In genomic region chr2:20178404-20179178, GRCh38 we compare ENCODE assay signal across 28 cellular contexts. TPM values are rescaled to one million over a fixed set of nuclear protein-coding genes. Genes with fewer than 3 reads are reported as not detected.
DNase-seq lines count a peak whose midpoint lies in the region; ATAC-seq, FAIRE-seq and TF ChIP-seq lines count a peak whose summit lies in the region.
"Had no signal": no experiment of that assay in that cellular context is flagged by ENCODE, and none has a peak within 500 bp of the region (broad histone marks: within the 10 kb centered on the region; RNA-seq: fewer than 3 reads in every experiment).

No MANE protein-coding gene starts in this region.

- H4K20me1 ChIP-seq in HepG2 (ENCODE audit: insufficient read depth, low read length) (no peaks in the 10 kb centered on the region), osteoblast (ENCODE audit: insufficient read depth, low read length) (no peaks in the 10 kb centered on the region)

- TF ChIP-seq POLR2A in breast epithelium (IDR thresholded peaks at IDR 0.05), result no peak
- TF ChIP-seq POLR2A in HepG2 (IDR thresholded peaks at IDR 0.05; ENCODE audit: insufficient read depth in 1 of 2, low read depth in 2 of 2, low read length in 2 of 2), result no peak
- no peak for TF ChIP-seq POLR2A in gastroesophageal sphincter (IDR thresholded peaks at IDR 0.05)

- no peaks in the 10 kb centered on the region for H3K4me1 ChIP-seq in breast epithelium
- peaks cover 67% of the 10 kb centered on the region for H3K4me1 ChIP-seq in HepG2 (ENCODE audit: insufficient read depth, low read length)
- H3K4me1 ChIP-seq in osteoblast (ENCODE audit: insufficient read depth, low read length), result peaks cover 3% of the 10 kb centered on the region
- no peaks in the 10 kb centered on the region for H3K4me1 ChIP-seq in urinary bladder (ENCODE audit: insufficient read depth)
- H3K4me1 ChIP-seq in gastroesophageal sphincter, result no peaks in the 10 kb centered on the region
- H3K4me1 ChIP-seq: psoas muscle, tibial nerve had no signal

- intact Hi-C loops in MCF 10A (cut with micrococcal nuclease), result loop anchor here (1.0 kb wide), 2 partner anchors 47 to 113 kb away; partner anchors contain the start of gene SDC1
- intact Hi-C loops in breast epithelium (cut with DNase I; ENCODE audit: low total_unique reads), result no loop called here
- intact Hi-C loops in HepG2 (cut with micrococcal nuclease; ENCODE audit: unreplicated experiment), result no loop called here

- H3K36me3 ChIP-seq in breast epithelium (no peaks in the 10 kb centered on the region), HepG2 (replicated peaks in 1 of 2; ENCODE audit: control insufficient read depth in 1 of 2, insufficient read depth in 2 of 2, low read length in 2 of 2) (no peaks in the 10 kb centered on the region), osteoblast (ENCODE audit: insufficient read depth, low read length) (no peaks in the 10 kb centered on the region), urinary bladder (ENCODE audit: insufficient read depth) (no peaks in the 10 kb centered on the region), gastroesophageal sphincter (no peaks in the 10 kb centered on the region)
- H3K36me3 ChIP-seq: tibial nerve had no signal

- H3K79me2 ChIP-seq in HepG2 (ENCODE audit: insufficient read depth, low read length) (no peaks in the 10 kb centered on the region), osteoblast (ENCODE audit: insufficient read depth, low read length) (no peaks in the 10 kb centered on the region)
- H3K79me2 ChIP-seq: hepatocyte had no signal

- H3K9me3 Mint-ChIP-seq in MCF 10A (ENCODE audit: unreplicated experiment), result no peaks in the 10 kb centered on the region
- H3K9me3 Mint-ChIP-seq: activated naive CD4-positive, alpha-beta T cell treated with anti-CD3 and anti-CD28 coated beads, Interleukin-2, amount 50 U/mL, for 24 hours; memory B cell; natural killer cell had no signal

- no TSS peak for BruUV-seq in MCF 10A (replicated peaks; lab: Mats Ljungman, UMichigan)
- no TSS peak for BruUV-seq in HepG2 (replicated peaks; lab: Mats Ljungman, UMichigan)

- no peak for TF ChIP-seq RAD21 in HepG2 (CRISPR knock-in tag; IDR thresholded peaks at IDR 0.05)

- ATAC-seq in HepG2 (no peak), gastroesophageal sphincter (no peak)
- ATAC-seq: natural killer cell; psoas muscle; stimulated activated naive CD8-positive, alpha-beta T cell treated with anti-CD3 and anti-CD28 coated beads, Interleukin-15, Interleukin-2, amounts not matched to agents 100 U/mL and 50 U/mL, for 24 hours had no signal

- FAIRE-seq in HepG2 (lab: Jason Lieb, UNC), result no peak
- FAIRE-seq: A204.1, GM12892 had no signal

- H3K27me3 ChIP-seq in breast epithelium (no peaks in the 10 kb centered on the region), HepG2 (ENCODE audit: control insufficient read depth in 1 of 2, insufficient read depth in 2 of 2, low read length in 2 of 2) (no peaks in the 10 kb centered on the region), osteoblast (ENCODE audit: insufficient read depth, low read length) (no peaks in the 10 kb centered on the region), gastroesophageal sphincter (no peaks in the 10 kb centered on the region)
- H3K27me3 ChIP-seq: dorsolateral prefrontal cortex, hepatocyte, tibial nerve had no signal

- no peaks in the 10 kb centered on the region for H3K27me3 Mint-ChIP-seq in MCF 10A (ENCODE audit: insufficient read depth, unreplicated experiment)
- H3K27me3 Mint-ChIP-seq: activated naive CD4-positive, alpha-beta T cell treated with anti-CD3 and anti-CD28 coated beads, Interleukin-2, amount 50 U/mL, for 24 hours had no signal

- POLR2A ChIA-PET in MCF 10A (lab: Yijun Ruan, JAX) (interaction anchor here (0.6 to 5.5 kb wide), 8 partner anchors 10 to 127 kb away, joined by 3 to 77 read pairs (median 8); partner anchors contain the start of genes LAPTM4A and SDC1), HepG2 (lab: Yijun Ruan, JAX) (interaction anchor here (1.1 to 5.5 kb wide), 8 partner anchors 11 to 46 kb away, joined by 4 to 76 read pairs (median 10); partner anchors contain the start of gene SDC1)

- in situ Hi-C loops in HepG2 (cut with HindIII; ENCODE audit: extremely low pct_ligation_motif_present, low pct_unique_long_range_greater_than_20kb) (no loop called here), GM13976 (cut with MboI; ENCODE audit: low sequenced_read_pairs, unreplicated experiment) (no loop called here)

- H3K4me3 Mint-ChIP-seq in MCF 10A (ENCODE audit: unreplicated experiment), result no peak overlapping the region
- H3K4me3 Mint-ChIP-seq: activated naive CD4-positive, alpha-beta T cell treated with anti-CD3 and anti-CD28 coated beads, Interleukin-2, amount 50 U/mL, for 24 hours; B cell; memory B cell; natural killer cell had no signal

- H3K9me3 ChIP-seq in breast epithelium (no peaks in the 10 kb centered on the region), HepG2 (ENCODE audit: low read length) (no peaks in the 10 kb centered on the region), osteoblast (ENCODE audit: low read depth, low read length) (no peaks in the 10 kb centered on the region), gastroesophageal sphincter (no peaks in the 10 kb centered on the region)
- H3K9me3 ChIP-seq: psoas muscle, tibial nerve had no signal

- H3K4me3 ChIP-seq in breast epithelium (no peak overlapping the region), HepG2 (replicated peaks in 1 of 3; ENCODE audit: insufficient read depth in 1 of 3, low read depth in 2 of 3, low read length in 3 of 3) (no peak overlapping the region), osteoblast (ENCODE audit: insufficient read depth, low read length) (no peak overlapping the region), urinary bladder (ENCODE audit: low read depth, low read length) (no peak overlapping the region), gastroesophageal sphincter (no peak overlapping the region)
- H3K4me3 ChIP-seq: dorsolateral prefrontal cortex, GM23248, hepatocyte, psoas muscle, tibial nerve had no signal

- H3K4me2 ChIP-seq in HepG2 (ENCODE audit: low read depth, low read length) (peak overlapping the region; percentile 99; the same call in 1 of the 2 replicates), osteoblast (ENCODE audit: insufficient read depth, low read length) (no peak overlapping the region)
- H3K4me2 ChIP-seq: hepatocyte had no signal

- H3K27ac ChIP-seq in breast epithelium (no peak overlapping the region), HepG2 (ENCODE audit: extremely low read length, insufficient read depth, low read length) (no peak overlapping the region), osteoblast (ENCODE audit: low read depth, low read length) (no peak overlapping the region), urinary bladder (ENCODE audit: low read depth) (peak overlapping the region; percentile 81), gastroesophageal sphincter (no peak overlapping the region)
- H3K27ac ChIP-seq: dorsolateral prefrontal cortex, GM23248, hepatocyte, psoas muscle had no signal

- 60% methylated on average over 12 of the region's 12 CpGs for WGBS in HepG2 (ENCODE audit: low lambda C conversion rate)
- WGBS in urinary bladder, result 82% methylated on average over 12 of the region's 12 CpGs
- no CpG with 5 or more reads among the region's 12 CpGs for WGBS in gastroesophageal sphincter (ENCODE audit: low coverage in 1 of 2), 2 donors

- peak overlapping the region; percentile 31 for H3K27ac Mint-ChIP-seq in MCF 10A (ENCODE audit: low read depth, unreplicated experiment)
- H3K27ac Mint-ChIP-seq: activated naive CD4-positive, alpha-beta T cell treated with anti-CD3 and anti-CD28 coated beads, Interleukin-2, amount 50 U/mL, for 24 hours; B cell; memory B cell; natural killer cell had no signal

- H3K36me3 Mint-ChIP-seq in MCF 10A (ENCODE audit: insufficient read depth, unreplicated experiment), result no peaks in the 10 kb centered on the region
- H3K36me3 Mint-ChIP-seq: activated naive CD4-positive, alpha-beta T cell treated with anti-CD3 and anti-CD28 coated beads, Interleukin-2, amount 50 U/mL, for 24 hours; memory B cell; natural killer cell had no signal

- H3K9ac ChIP-seq in HepG2 (ENCODE audit: insufficient read depth, low read depth, low read length), result no peak overlapping the region
- H3K9ac ChIP-seq: GM23248 had no signal

- TF ChIP-seq EP300 in HepG2 (IDR thresholded peaks at IDR 0.05; ENCODE audit: low read depth in 2 of 2, low read length in 2 of 2), result no peak
- no peak for TF ChIP-seq EP300 in HepG2 (CRISPR knock-in tag; IDR thresholded peaks at IDR 0.05; ENCODE audit: borderline replicate concordance)
- no peak for TF ChIP-seq EP300 in gastroesophageal sphincter (IDR thresholded peaks at IDR 0.05)

- H3K4me1 Mint-ChIP-seq in MCF 10A (ENCODE audit: insufficient read depth, unreplicated experiment), result peaks cover 29% of the 10 kb centered on the region
- H3K4me1 Mint-ChIP-seq: activated naive CD4-positive, alpha-beta T cell treated with anti-CD3 and anti-CD28 coated beads, Interleukin-2, amount 50 U/mL, for 24 hours; B cell; memory B cell; natural killer cell had no signal

- CTCF ChIA-PET in MCF 10A (lab: Yijun Ruan, JAX) (interaction anchor here (0.9 to 5.1 kb wide), 17 partner anchors 11 to 113 kb away, joined by 3 to 57 read pairs (median 6); partner anchors contain the start of gene SDC1), HepG2 (lab: Yijun Ruan, JAX; ENCODE audit: low intra/inter-chr PET ratio, low total read pairs) (interaction anchor here (1.9 kb wide), 1 partner anchor 46 kb away, joined by 5 read pairs; the partner anchor contains the start of gene SDC1)

- DNase-seq in MCF 10A (ENCODE audit: unreplicated experiment), result no peak
- DNase-seq in breast epithelium (ENCODE audit: low spot score in 2 of 2), result no peak
- no peak for DNase-seq in HepG2 (ENCODE audit: low spot score)
- DNase-seq in osteoblast (ENCODE audit: insufficient read length, low spot score, missing footprints), result peak; percentile 49
- DNase-seq in GM13976 (ENCODE audit: low spot score), result no peak
- DNase-seq in effector CD8-positive, alpha-beta T cell (lab: John Stamatoyannopoulos, UW), result no peak
- DNase-seq: anterior cingulate cortex; central memory CD4-positive, alpha-beta T cell; DND-41; foreskin fibroblast; GM23248; natural killer cell; NCI-H1092 treated with DMSO at 0.1 percent for 48 hours; NCI-H1930; NCI-H446 treated with DMSO at 0.1 percent for 48 hours; psoas muscle; stimulated activated naive CD8-positive, alpha-beta T cell treated with anti-CD3 and anti-CD28 coated beads, Interleukin-15, Interleukin-2, amounts not matched to agents 100 U/mL and 50 U/mL, for 24 hours; T-helper 2 cell had no signal

- no peak overlapping the region for H2AFZ ChIP-seq in HepG2 (ENCODE audit: low read length)
- H2AFZ ChIP-seq in osteoblast (ENCODE audit: low read length), result no peak overlapping the region
- H2AFZ ChIP-seq: GM23248, hepatocyte had no signal

- TF ChIP-seq CTCF in MCF 10A (IDR thresholded peaks at IDR 0.05; ENCODE audit: unreplicated experiment) (no peak), breast epithelium (IDR thresholded peaks at IDR 0.05) (no peak), HepG2 (CRISPR knock-in tag; IDR thresholded peaks at IDR 0.05) (no peak), osteoblast (IDR thresholded peaks at IDR 0.05; ENCODE audit: extremely low read depth, low read depth, low read length) (no peak), gastroesophageal sphincter (IDR thresholded peaks at IDR 0.05) (no peak), GM13976 (IDR thresholded peaks at IDR 0.05; ENCODE audit: borderline replicate concordance, control extremely low read depth, extremely low read depth, insufficient read depth, missing control alignments) (no peak)

RNA-seq across cellular contexts. Expression of gene SDC1, which starts 46.3 kb away (rescaled TPM):
- 214 and 232 TPM in 2 replicates for total RNA-seq in MCF 10A (2022)
- 10 to 100 TPM in 2 of 3 donors, 1 to 10 TPM in 1; 2.6 to 51.8 (median 38.7) TPM for total RNA-seq in breast epithelium
- total RNA-seq in HepG2 (2016; rRNA removed; fragmentation: Illumina TruSeq; extraction: Trizol), result 47.5 and 119 TPM in 2 replicates
- total RNA-seq in HepG2 (2016; cell fraction: cytosol; rRNA removed; fragmentation: Illumina TruSeq; extraction: Trizol; ENCODE audit: low read depth), result 9.3 and 11.1 TPM in 2 replicates
- total RNA-seq in HepG2 (2016; cell fraction: insoluble cytoplasmic fraction; rRNA removed; fragmentation: Illumina TruSeq; extraction: Trizol), result 45.4 and 119 TPM in 2 replicates
- 27.4 and 30.5 TPM in 2 replicates for total RNA-seq in HepG2 (2016; cell fraction: membrane; rRNA removed; fragmentation: Illumina TruSeq; extraction: Trizol)
- 90.3 and 111 TPM in 2 replicates for total RNA-seq in HepG2 (2016; cell fraction: nucleus; rRNA removed; fragmentation: Illumina TruSeq; extraction: Trizol)
- 108 and 113 TPM in 2 replicates for polyA plus RNA-seq in HepG2 (2011; rRNA removed)
- polyA plus RNA-seq in HepG2 (2011; cell fraction: cytosol; rRNA removed), result 78.7 and 130 TPM in 2 replicates
- polyA plus RNA-seq in HepG2 (2011; cell fraction: nucleus; rRNA removed), result 66.7 and 76.2 TPM in 2 replicates
- polyA plus RNA-seq in HepG2 (2012), result 44.8 and 48.6 TPM in 2 replicates
- 8.7 TPM in 2 replicates for polyA plus RNA-seq in HepG2 (2016; cell fraction: cytosol; fragmentation: Illumina TruSeq; extraction: Trizol; ENCODE audit: low read depth)
- 49.7 and 54.3 TPM in 2 replicates for polyA plus RNA-seq in HepG2 (2016; cell fraction: insoluble cytoplasmic fraction; fragmentation: Illumina TruSeq; extraction: Trizol; ENCODE audit: low read depth)
- 17.8 and 18.0 TPM in 2 replicates for polyA plus RNA-seq in HepG2 (2016; cell fraction: membrane; fragmentation: Illumina TruSeq; extraction: Trizol; ENCODE audit: low read depth)
- 156 and 173 TPM in 2 replicates for polyA plus RNA-seq in HepG2 (2016; cell fraction: nucleus; fragmentation: Illumina TruSeq; extraction: Trizol; ENCODE audit: insufficient read depth, low read depth)
- 13.0 and 159 TPM in 2 replicates for polyA minus RNA-seq in HepG2 (2011; rRNA and poly(A)+ RNA removed; ENCODE audit: low replicate concordance)
- polyA minus RNA-seq in HepG2 (2011; cell fraction: cytosol; rRNA and poly(A)+ RNA removed), result 69.2 and 73.2 TPM in 2 replicates
- 14.8 and 16.3 TPM in 2 replicates for polyA minus RNA-seq in HepG2 (2011; cell fraction: nucleus; rRNA and poly(A)+ RNA removed)
- total RNA-seq in osteoblast, result 7.6 and 11.8 TPM in 2 replicates
- 87.1 TPM for total RNA-seq in urinary bladder
- polyA plus RNA-seq in urinary bladder, result 65.3 TPM
- total RNA-seq in gastroesophageal sphincter, result 10 to 100 TPM in 1 of 4 donors, 1 to 10 TPM in 3; 1.1 to 29.5 (median 1.8) TPM
- total RNA-seq: B cell had no signal
